Comparison of ENCODE assay signal across 12 cellular contexts in genomic region chr20:49684335-49684997, GRCh38. TPM values are rescaled to one million over a fixed set of nuclear protein-coding genes. Genes with fewer than 3 reads are reported as not detected.
DNase-seq lines count a peak whose midpoint lies in the region; ATAC-seq and TF ChIP-seq lines count a peak whose summit lies in the region.
"Had no signal": no experiment of that assay in that cellular context is flagged by ENCODE, and none has a peak within 500 bp of the region (broad histone marks: within the 10 kb centered on the region; RNA-seq: fewer than 3 reads in every experiment).

No MANE protein-coding gene starts in this region.

- no peaks in the 10 kb centered on the region for H3K9me2 ChIP-seq in OCI-LY7 (ENCODE audit: insufficient read depth, low read length)

- peaks cover 68% of the 10 kb centered on the region; the same call in 1 of the 2 replicates for H3K79me2 ChIP-seq in OCI-LY7 (ENCODE audit: insufficient read depth, low read depth, low read length)

- H3K27me3 ChIP-seq in Caco-2 (replicated peaks; ENCODE audit: control insufficient read depth, insufficient read depth, low read length) = no peaks in the 10 kb centered on the region
- no peaks in the 10 kb centered on the region for H3K27me3 ChIP-seq in endodermal cell (ENCODE audit: control insufficient read depth, insufficient read depth, low read length, poor library complexity, severe bottlenecking)

- H3K4me1 Mint-ChIP-seq in Caco-2 (ENCODE audit: low read depth, unreplicated experiment) (peaks cover 77% of the 10 kb centered on the region), endodermal cell (peaks cover 60% of the 10 kb centered on the region), osteocyte (ENCODE audit: unreplicated experiment) (peaks cover 66% of the 10 kb centered on the region)

- H3K4me3 Mint-ChIP-seq in Caco-2 (ENCODE audit: unreplicated experiment) (no peak overlapping the region), endodermal cell (no peak overlapping the region), osteocyte (ENCODE audit: unreplicated experiment) (peak overlapping the region; percentile 20)
- H3K4me3 Mint-ChIP-seq: B cell had no signal

- POLR2A ChIA-PET in Caco-2 (lab: Charles Lee) = interaction anchor here (0.6 to 0.7 kb wide), 2 partner anchors 9 to 251 kb away, joined by 3 to 4 read pairs; no protein-coding TSS in a partner anchor
- POLR2A ChIA-PET in OCI-LY7 (lab: Charles Lee) = interaction anchor here (1.0 to 1.8 kb wide), 3 partner anchors 8 to 16 kb away, joined by 3 to 5 read pairs (median 4); no protein-coding TSS in a partner anchor

- H3K36me3 ChIP-seq in Caco-2 (ENCODE audit: control insufficient read depth, insufficient read depth, low read length) (no peaks in the 10 kb centered on the region), OCI-LY7 (ENCODE audit: insufficient read depth, low read length) (peaks cover 7% of the 10 kb centered on the region; the same call in 1 of the 2 replicates), endodermal cell (ENCODE audit: control insufficient read depth, insufficient read depth, low read length) (no peaks in the 10 kb centered on the region)

- intact Hi-C loops in Caco-2 (cut with micrococcal nuclease; ENCODE audit: unreplicated experiment) (no loop called here), OCI-LY7 (cut with micrococcal nuclease; ENCODE audit: unreplicated experiment) (no loop called here)

- peaks cover 54% of the 10 kb centered on the region for H3K36me3 Mint-ChIP-seq in Caco-2 (ENCODE audit: insufficient read depth, unreplicated experiment)
- peaks cover 14% of the 10 kb centered on the region for H3K36me3 Mint-ChIP-seq in endodermal cell (ENCODE audit: low read depth)
- no peaks in the 10 kb centered on the region for H3K36me3 Mint-ChIP-seq in osteocyte (ENCODE audit: unreplicated experiment)

- H4K20me1 ChIP-seq in OCI-LY7 (ENCODE audit: insufficient read depth, low read length) = peaks cover 6% of the 10 kb centered on the region; the same call in 1 of the 2 replicates

- peak overlapping the region; percentile 6 for H3K27ac ChIP-seq in OCI-LY7 (ENCODE audit: low read depth, low read length, poor library complexity, severe bottlenecking)
- no peak overlapping the region for H3K27ac ChIP-seq in endodermal cell (ENCODE audit: low read depth, low read length)

- no peak for TF ChIP-seq CTCF in Caco-2 (IDR thresholded peaks at IDR 0.05; ENCODE audit: insufficient read depth in 1 of 2, low read depth in 1 of 2, low read length in 1 of 2, severe bottlenecking in 1 of 2, unreplicated experiment in 1 of 2)
- no peak for TF ChIP-seq CTCF in OCI-LY7 (conservative IDR thresholded peaks at IDR 0.05; ENCODE audit: low read length)
- TF ChIP-seq CTCF in endodermal cell (conservative IDR thresholded peaks at IDR 0.05) = no peak
- TF ChIP-seq CTCF in osteocyte (IDR thresholded peaks at IDR 0.05) = no peak
- TF ChIP-seq CTCF in GM13977 (IDR thresholded peaks at IDR 0.05; ENCODE audit: extremely low read depth, insufficient read depth, missing control alignments) = no peak

- no peak overlapping the region for H3K9ac ChIP-seq in endodermal cell (ENCODE audit: extremely low read depth, low read length, poor library complexity, severe bottlenecking)

- H3K4me2 ChIP-seq in OCI-LY7 (ENCODE audit: low read length) = peak overlapping the region; percentile 36; the same call in 1 of the 2 replicates

- H3K27ac Mint-ChIP-seq in Caco-2 (ENCODE audit: unreplicated experiment) (peak overlapping the region; percentile 33), endodermal cell (peak overlapping the region; percentile 50), osteocyte (ENCODE audit: unreplicated experiment) (peak overlapping the region; percentile 85)

- no peak for ATAC-seq in GM21515 (IDR thresholded peaks at IDR 0.05; ENCODE audit: unreplicated experiment)

- no peaks in the 10 kb centered on the region for H3K9me3 ChIP-seq in Caco-2
- no peaks in the 10 kb centered on the region for H3K9me3 ChIP-seq in OCI-LY7 (ENCODE audit: low read length)
- no peaks in the 10 kb centered on the region for H3K9me3 ChIP-seq in endodermal cell (ENCODE audit: control insufficient read depth, low read length)

- 91 to 94% methylated on average over 11 to 13 of the region's 13 CpGs for WGBS in endodermal cell (ENCODE audit: insufficient coverage in 1 of 2, insufficient read length in 1 of 2), 2 experiments

- H3K4me3 ChIP-seq in Caco-2 (ENCODE audit: low read depth, low read length) = no peak overlapping the region
- H3K4me3 ChIP-seq in OCI-LY7 (ENCODE audit: low read depth, low read length, poor library complexity, severe bottlenecking) = no peak overlapping the region
- no peak overlapping the region for H3K4me3 ChIP-seq in endodermal cell (ENCODE audit: low read length)

- in situ Hi-C loops in GM13977 (cut with MboI; ENCODE audit: low pct_unique_long_range_greater_than_20kb, low sequenced_read_pairs, unreplicated experiment) = no loop called here

- CTCF ChIA-PET in Caco-2 (lab: Charles Lee) (interaction anchor here (1.0 kb wide), 2 partner anchors 9 to 143 kb away, joined by 4 read pairs; no protein-coding TSS in a partner anchor), OCI-LY7 (lab: Charles Lee; ENCODE audit: unreplicated experiment) (no interaction called here)

- H3K4me1 ChIP-seq in Caco-2 (peaks cover 75% of the 10 kb centered on the region), OCI-LY7 (ENCODE audit: insufficient read depth, low read length, poor library complexity, severe bottlenecking) (peaks cover 45% of the 10 kb centered on the region), endodermal cell (ENCODE audit: control insufficient read depth, insufficient read depth, low read length) (peaks cover 31% of the 10 kb centered on the region)

- H3K27me3 Mint-ChIP-seq in Caco-2 (ENCODE audit: insufficient read depth, unreplicated experiment) (no peaks in the 10 kb centered on the region), endodermal cell (ENCODE audit: insufficient read depth) (no peaks in the 10 kb centered on the region), osteocyte (ENCODE audit: unreplicated experiment) (no peaks in the 10 kb centered on the region)
- H3K27me3 Mint-ChIP-seq: B cell had no signal

- no peak overlapping the region for H2AFZ ChIP-seq in OCI-LY7 (ENCODE audit: low read length)

- H3K9me3 Mint-ChIP-seq in Caco-2 (ENCODE audit: unreplicated experiment) = no peaks in the 10 kb centered on the region
- no peaks in the 10 kb centered on the region for H3K9me3 Mint-ChIP-seq in endodermal cell
- no peaks in the 10 kb centered on the region for H3K9me3 Mint-ChIP-seq in osteocyte (ENCODE audit: unreplicated experiment)

- BruUV-seq in Caco-2 (replicated peaks; lab: Mats Ljungman, UMichigan) (no TSS peak), OCI-LY7 (replicated peaks; lab: Mats Ljungman, UMichigan) (no TSS peak)

- DNase-seq in Caco-2 = no peak
- no peak for DNase-seq in OCI-LY7 (ENCODE audit: low spot score)
- no peak for DNase-seq in endodermal cell
- no peak for DNase-seq in osteocyte (ENCODE audit: extremely low spot score, unreplicated experiment)
- no peak for DNase-seq in NCI-H748 treated with DMSO at 0.1 percent for 48 hours (lab: John Stamatoyannopoulos, UW)
- DNase-seq in GM13977 (ENCODE audit: low spot score) = no peak
- DNase-seq in stimulated activated CD4-positive, alpha-beta T cell treated with anti-CD3 and anti-CD28 coated beads, Interleukin-1b, Interleukin-23, amount 100 ng/mL, for 48 hours = no peak
- DNase-seq: activated naive CD4-positive, alpha-beta T cell treated with Interleukin-2 at 50 U/mL for 16 hours; central memory CD4-positive, alpha-beta T cell; NCI-H2107 had no signal

RNA-seq across cellular contexts. Expression of gene B4GALT5, which starts 29.2 kb away (rescaled TPM):
- total RNA-seq in Caco-2 (2022) = 65.0 and 67.1 TPM in 2 replicates
- total RNA-seq in OCI-LY7 (2014; rRNA removed; shearing (Covaris generic)) = 9.7 and 9.8 TPM in 2 replicates
- total RNA-seq in OCI-LY7 (2022) = 14.8 and 18.8 TPM in 2 replicates
- total RNA-seq in endodermal cell = 10 to 100 TPM; 57.0 to 58.8 TPM
- 41.0 TPM for polyA plus RNA-seq in endodermal cell (2013, experiment 1 of 2)
- polyA plus RNA-seq in endodermal cell (2013, experiment 2 of 2) = 35.9 TPM
- 45.4 TPM in 2 replicates for total RNA-seq in osteocyte

Comparison
In these comparisons a context has a peak if more than half of its experiments do, and no peak if none do; other contexts are left out.
1. H3K27ac Mint-ChIP-seq: peak in every context shown above with its lines; median percentile 85 in osteocyte; 50 in endodermal cell; 33 in Caco-2.